Comparison of ENCODE assay signal across 29 cellular contexts in the genomic region with DNA sequence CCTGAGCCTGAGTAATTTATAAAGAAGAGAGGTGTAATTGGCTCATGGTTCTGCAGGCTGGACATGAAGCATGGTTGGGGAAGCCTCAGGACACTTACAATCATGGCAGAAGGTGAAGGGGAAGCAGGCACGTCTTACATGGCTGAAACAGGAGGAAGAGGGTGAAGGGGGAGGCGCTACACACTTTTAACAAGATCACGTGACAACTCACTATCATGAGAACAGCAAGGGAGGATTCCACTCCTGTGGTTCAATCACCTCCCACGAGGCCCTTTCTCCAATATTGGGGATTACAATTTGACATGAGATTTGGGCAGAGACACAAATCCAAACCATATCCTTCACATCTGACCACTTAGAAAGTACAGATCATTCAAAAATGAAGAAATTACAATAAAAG.
"Had no signal": no experiment of that assay in that cellular context is flagged by ENCODE, and none has a peak within 500 bp of the region (broad histone marks: within the 10 kb centered on the region; RNA-seq: fewer than 3 reads in every experiment).

No MANE protein-coding gene starts in this region.

- H3K27ac Mint-ChIP-seq: stimulated activated effector memory CD8-positive, alpha-beta T cell treated with anti-CD3 and anti-CD28 coated beads, Interleukin-12 subunit alpha, Interleukin-12 subunit beta, amount 100 ng/mL, for 72 hours; stimulated activated memory B cell treated with anti-CD40 and anti-IgM and Interleukin-4, amounts not matched to agents 10 μg/mL and 1 μg/mL and 100 μg/mL, for 72 hours; stimulated activated naive B cell treated with anti-CD40 and anti-IgM and Interleukin-4, amounts not matched to agents 10 μg/mL and 1 μg/mL and 100 μg/mL, for 72 hours; stimulated activated naive CD8-positive, alpha-beta T cell treated with anti-CD3 and anti-CD28 coated beads, Interleukin-15, amount 100 ng/mL, for 72 hours; stimulated activated naive CD8-positive, alpha-beta T cell treated with anti-CD3 and anti-CD28 coated beads, Interleukin-15, Interleukin-2, amounts not matched to agents 100 ng/mL and 50 ng/mL, for 24 hours; type B pancreatic cell had no signal

- H3K4me3 ChIP-seq: stomach, suprapubic skin, testis, thoracic aorta, thyroid gland, tibial artery, tibial nerve, transverse colon, upper lobe of left lung, upper lobe of right lung, uterus, vagina had no signal

- H3K4me1 Mint-ChIP-seq: stimulated activated effector memory CD8-positive, alpha-beta T cell treated with anti-CD3 and anti-CD28 coated beads, Interleukin-12 subunit alpha, Interleukin-12 subunit beta, amount 100 ng/mL, for 72 hours; stimulated activated memory B cell treated with anti-CD40 and anti-IgM and Interleukin-4, amounts not matched to agents 10 μg/mL and 1 μg/mL and 100 μg/mL, for 72 hours; stimulated activated naive B cell treated with anti-CD40 and anti-IgM and Interleukin-4, amounts not matched to agents 10 μg/mL and 1 μg/mL and 100 μg/mL, for 72 hours; stimulated activated naive CD8-positive, alpha-beta T cell treated with anti-CD3 and anti-CD28 coated beads, Interleukin-15, amount 100 ng/mL, for 72 hours had no signal

- H3K27me3 Mint-ChIP-seq: stimulated activated memory B cell treated with anti-CD40 and anti-IgM and Interleukin-4, amounts not matched to agents 10 μg/mL and 1 μg/mL and 100 μg/mL, for 72 hours; stimulated activated naive CD8-positive, alpha-beta T cell treated with anti-CD3 and anti-CD28 coated beads, Interleukin-15, amount 100 ng/mL, for 72 hours; stimulated activated naive CD8-positive, alpha-beta T cell treated with anti-CD3 and anti-CD28 coated beads, Interleukin-15, Interleukin-2, amounts not matched to agents 100 ng/mL and 50 ng/mL, for 24 hours had no signal

- H3K4me3 Mint-ChIP-seq: stimulated activated effector memory CD8-positive, alpha-beta T cell treated with anti-CD3 and anti-CD28 coated beads, Interleukin-12 subunit alpha, Interleukin-12 subunit beta, amount 100 ng/mL, for 72 hours; stimulated activated memory B cell treated with anti-CD40 and anti-IgM and Interleukin-4, amounts not matched to agents 10 μg/mL and 1 μg/mL and 100 μg/mL, for 72 hours; stimulated activated naive B cell treated with anti-CD40 and anti-IgM and Interleukin-4, amounts not matched to agents 10 μg/mL and 1 μg/mL and 100 μg/mL, for 72 hours; stimulated activated naive CD8-positive, alpha-beta T cell treated with anti-CD3 and anti-CD28 coated beads, Interleukin-15, amount 100 ng/mL, for 72 hours; stimulated activated naive CD8-positive, alpha-beta T cell treated with anti-CD3 and anti-CD28 coated beads, Interleukin-15, Interleukin-2, amounts not matched to agents 100 ng/mL and 50 ng/mL, for 24 hours; type B pancreatic cell had no signal

- DNase-seq: stimulated activated CD4-positive, alpha-beta T cell treated with anti-CD3 and anti-CD28 coated beads, Interleukin-2, amount 100 ng/mL, for 48 hours; stimulated activated CD4-positive, alpha-beta T cell treated with anti-CD3 and anti-CD28 coated beads, Interleukin-4, amount 100 ng/mL, for 1 hour; stimulated activated CD4-positive, alpha-beta T cell treated with anti-CD3 and anti-CD28 coated beads, Interleukin-4, amount 100 ng/mL, for 24 hours; stimulated activated CD4-positive, alpha-beta T cell treated with anti-CD3 and anti-CD28 coated beads, Interleukin-4, amount 100 ng/mL, for 4 hours; stimulated activated CD8-positive, alpha-beta memory T cell treated with anti-CD3 and anti-CD28 coated beads, Interleukin-4, amount 100 ng/mL, for 48 hours; stimulated activated naive B cell treated with anti-CD40 and anti-IgM and Interleukin-4, amounts not matched to agents 10 μg/mL and 1 μg/mL and 100 μg/mL, for 72 hours; stimulated activated naive CD4-positive, alpha-beta T cell; stimulated activated naive CD4-positive, alpha-beta T cell treated with Interleukin-2 at 50 U/mL for 16 hours; stimulated activated naive CD8-positive, alpha-beta T cell treated with anti-CD3 and anti-CD28 coated beads, Interleukin-15, amount 100 ng/mL, for 72 hours; stimulated activated naive CD8-positive, alpha-beta T cell treated with anti-CD3 and anti-CD28 coated beads, Interleukin-15, Interleukin-2, amounts not matched to agents 100 U/mL and 50 U/mL, for 24 hours; stomach; substantia nigra; testis; thyroid gland; tibial artery; transverse colon; trophoblast cell; upper lobe of left lung; upper lobe of right lung; uterus had no signal

- H3K27me3 ChIP-seq: stomach, suprapubic skin, testis, thyroid gland, tibial artery, tibial nerve, transverse colon, upper lobe of left lung, upper lobe of right lung, uterus, vagina had no signal

- H3K27ac ChIP-seq: stomach, suprapubic skin, testis, thoracic aorta, thyroid gland, tibial artery, tibial nerve, transverse colon, upper lobe of left lung, upper lobe of right lung, uterus, vagina had no signal

- H3K36me3 ChIP-seq: stomach, suprapubic skin, thoracic aorta, thyroid gland, tibial artery, tibial nerve, transverse colon, upper lobe of left lung, upper lobe of right lung, uterus, vagina had no signal

- H3K4me1 ChIP-seq: stomach, suprapubic skin, testis, thyroid gland, tibial artery, tibial nerve, transverse colon, upper lobe of left lung, upper lobe of right lung, uterus, vagina had no signal

- FAIRE-seq: urothelium cell line had no signal

- H3K9me3 ChIP-seq: stomach, suprapubic skin, testis, thoracic aorta, thyroid gland, tibial artery, tibial nerve, transverse colon, upper lobe of left lung, upper lobe of right lung, uterus, vagina had no signal

- ATAC-seq: stimulated activated effector memory CD8-positive, alpha-beta T cell treated with anti-CD3 and anti-CD28 coated beads, Interleukin-12 subunit alpha, Interleukin-12 subunit beta, amount 100 ng/mL, for 72 hours; stimulated activated memory B cell treated with anti-CD40 and anti-IgM and Interleukin-4, amounts not matched to agents 10 μg/mL and 1 μg/mL and 100 μg/mL, for 72 hours; stimulated activated naive B cell treated with anti-CD40 and anti-IgM and Interleukin-4, amounts not matched to agents 10 μg/mL and 1 μg/mL and 100 μg/mL, for 72 hours; stimulated activated naive CD8-positive, alpha-beta T cell treated with anti-CD3 and anti-CD28 coated beads, Interleukin-15, amount 100 ng/mL, for 72 hours; stimulated activated naive CD8-positive, alpha-beta T cell treated with anti-CD3 and anti-CD28 coated beads, Interleukin-15, Interleukin-2, amounts not matched to agents 100 U/mL and 50 U/mL, for 24 hours; upper lobe of right lung had no signal

- H3K36me3 Mint-ChIP-seq: stimulated activated effector memory CD8-positive, alpha-beta T cell treated with anti-CD3 and anti-CD28 coated beads, Interleukin-12 subunit alpha, Interleukin-12 subunit beta, amount 100 ng/mL, for 72 hours; stimulated activated memory B cell treated with anti-CD40 and anti-IgM and Interleukin-4, amounts not matched to agents 10 μg/mL and 1 μg/mL and 100 μg/mL, for 72 hours; stimulated activated naive B cell treated with anti-CD40 and anti-IgM and Interleukin-4, amounts not matched to agents 10 μg/mL and 1 μg/mL and 100 μg/mL, for 72 hours; type B pancreatic cell had no signal
